Comparison of ENCODE assay signal across 18 cellular contexts in genomic region chr18:32661486-32662299, GRCh38.
DNase-seq lines count a peak whose midpoint lies in the region; ATAC-seq and TF ChIP-seq lines count a peak whose summit lies in the region.
"Had no signal": no experiment of that assay in that cellular context is flagged by ENCODE, and none has a peak within 500 bp of the region (broad histone marks: within the 10 kb centered on the region; RNA-seq: fewer than 3 reads in every experiment).

No MANE protein-coding gene starts in this region.

- peak overlapping the region; percentile 85 for H3K27ac ChIP-seq in mesodermal cell (ENCODE audit: low read depth, low read length, severe bottlenecking)
- H3K27ac ChIP-seq: BLaER1 had no signal

- no peaks in the 10 kb centered on the region for H3K4me1 ChIP-seq in mesodermal cell (ENCODE audit: control insufficient read depth, insufficient read depth, low read length, poor library complexity, severe bottlenecking)
- H3K4me1 ChIP-seq: BLaER1 had no signal

- H3K9me3 ChIP-seq in mesodermal cell (ENCODE audit: control insufficient read depth, low read length) = no peaks in the 10 kb centered on the region
- H3K9me3 ChIP-seq: BLaER1 had no signal

- DNase-seq in Daoy (ENCODE audit: low read depth) (peak; percentile 69), LoVo (ENCODE audit: low spot score) (peak; percentile 21), choroid plexus epithelial cell (ENCODE audit: low read depth) (peak; percentile 19), GM03348 (ENCODE audit: low spot score) (no peak), hippocampal formation (lab: John Stamatoyannopoulos, UW) (no peak)
- DNase-seq: activated CD4-positive, alpha-beta T cell treated with anti-CD3 and anti-CD28 coated beads for 4 hours; activated T-cell treated with anti-CD3 and anti-CD28 coated beads, Interleukin-2, amount 50 U/mL, for 48 hours; amniotic stem cell; left cardiac atrium; naive thymus-derived CD8-positive, alpha-beta T cell; retina; stimulated activated CD4-positive, alpha-beta T cell treated with anti-CD3 and anti-CD28 coated beads, Interleukin-4, amount 100 ng/mL, for 24 hours; stimulated activated naive B cell treated with anti-CD40 and anti-IgM and Interleukin-4, amounts not matched to agents 10 μg/mL and 1 μg/mL and 100 μg/mL, for 72 hours; T-cell had no signal

- no peaks in the 10 kb centered on the region for H3K36me3 ChIP-seq in mesodermal cell (ENCODE audit: control insufficient read depth, insufficient read depth, low read length)
- H3K36me3 ChIP-seq: BLaER1 had no signal

- 17% methylated on average over 1 of the region's 2 CpGs; no CpG with 5 or more reads in 1 of the 2 experiments for WGBS in mesodermal cell (ENCODE audit: insufficient coverage in 2 of 2), 2 experiments

- no peak for ATAC-seq in HG03196 (IDR thresholded peaks at IDR 0.05; ENCODE audit: unreplicated experiment)
- no peak for ATAC-seq in HG03045 (IDR thresholded peaks at IDR 0.05; ENCODE audit: unreplicated experiment)
- ATAC-seq: left cardiac atrium; naive thymus-derived CD8-positive, alpha-beta T cell; T-cell had no signal

- H3K4me3 ChIP-seq in choroid plexus epithelial cell (ENCODE audit: low read depth, low read length) = no peak overlapping the region
- no peak overlapping the region for H3K4me3 ChIP-seq in mesodermal cell (ENCODE audit: extremely low read depth, insufficient read depth, low read length, poor library complexity, severe bottlenecking)
- H3K4me3 ChIP-seq: BLaER1 had no signal

- TF ChIP-seq CTCF in choroid plexus epithelial cell (conservative IDR thresholded peaks at IDR 0.05; ENCODE audit: low read depth, low read length) = no peak

Comparison
In these comparisons a context has a peak if more than half of its experiments do, and no peak if none do; other contexts are left out.
1. DNase-seq: peak in Daoy (single experiment), LoVo (single experiment) and choroid plexus epithelial cell (single experiment); none in GM03348 (single experiment) and hippocampal formation (0 of 2).